ENCODE assay signal across 8 cellular contexts in genomic region chr6:8435845-8436168, GRCh38. TPM values are rescaled to one million over a fixed set of nuclear protein-coding genes. Genes with fewer than 3 reads are reported as not detected.
DNase-seq lines count a peak whose midpoint lies in the region; ATAC-seq and TF ChIP-seq lines count a peak whose summit lies in the region.

No MANE protein-coding gene starts in this region.

- peaks cover 7 to 9% of the 10 kb centered on the region in 2 donors for H3K36me3 Mint-ChIP-seq in CD14-positive monocyte

- TF ChIP-seq CTCF in CD14-positive monocyte (IDR thresholded peaks at IDR 0.05) (no peak), body of pancreas (IDR thresholded peaks at IDR 0.05) (no peak), liver (IDR thresholded peaks at IDR 0.05; ENCODE audit: low read depth, low read length, missing input control) (no peak), tibial nerve (IDR thresholded peaks at IDR 0.05) (no peak), GM13977 (IDR thresholded peaks at IDR 0.05; ENCODE audit: extremely low read depth, insufficient read depth, missing control alignments) (no peak)

- DNase-seq in CD14-positive monocyte (ENCODE audit: low spot score) (no peak), HS-5 (ENCODE audit: low read depth) (peak; percentile 22), body of pancreas (no peak), tibial nerve (ENCODE audit: low spot score in 2 of 2) (no peak), GM13977 (ENCODE audit: low spot score) (no peak)

- H3K27me3 Mint-ChIP-seq in CD14-positive monocyte (ENCODE audit: low read depth in 3 of 3) = peaks cover 0 to 6% (median 0%) of the 10 kb centered on the region in 3 donors

- peak overlapping the region; percentile 94 to 98 (median 96) for H3K27ac Mint-ChIP-seq in CD14-positive monocyte

- H3K4me3 ChIP-seq in body of pancreas = peak overlapping the region; percentile 28 to 90
- H3K4me3 ChIP-seq in liver (ENCODE audit: low read depth in 1 of 3, low read length in 3 of 3) = peak overlapping the region; percentile 90 to 100 (median 93)
- H3K4me3 ChIP-seq in tibial nerve = peak overlapping the region; percentile 60 to 95 (median 61)

- no peak for TF ChIP-seq RAD21 in liver (IDR thresholded peaks at IDR 0.05)

- H3K27ac ChIP-seq in body of pancreas (peak overlapping the region; percentile 70 to 92 (median 82)), liver (ENCODE audit: low read depth in 1 of 2, low read length in 2 of 2) (peak overlapping the region; percentile 60 to 82), tibial nerve (peak overlapping the region; percentile 48 to 92 (median 85))

- in situ Hi-C loops in GM13977 (cut with MboI; ENCODE audit: low pct_unique_long_range_greater_than_20kb, low sequenced_read_pairs, unreplicated experiment) = no loop called here

- H3K9me3 ChIP-seq in body of pancreas (no peaks in the 10 kb centered on the region), liver (ENCODE audit: control insufficient read depth in 4 of 4, low read length in 3 of 4) (no peaks in the 10 kb centered on the region), tibial nerve (no peaks in the 10 kb centered on the region)

- 12 to 15% methylated on average over 14 to 15 of the region's 15 CpGs for WGBS in body of pancreas, 2 donors
- 32% methylated on average over 15 of the region's 15 CpGs for WGBS in liver
- WGBS in tibial nerve, 2 donors = 19 to 24% methylated on average over 15 of the region's 15 CpGs

- H3K4me1 ChIP-seq in body of pancreas (peaks cover 15% of the 10 kb centered on the region), liver (ENCODE audit: control insufficient read depth in 4 of 4, insufficient read depth in 4 of 4, low read length in 3 of 4) (peaks cover 0 to 22% (median 10%) of the 10 kb centered on the region in 4 donors), tibial nerve (peaks cover 0 to 29% (median 18%) of the 10 kb centered on the region in 4 donors)

- TF ChIP-seq EP300 in tibial nerve (IDR thresholded peaks at IDR 0.05) = no peak

- peaks cover 29% of the 10 kb centered on the region for H3K4me1 Mint-ChIP-seq in CD14-positive monocyte

- intact Hi-C loops in CD14-positive monocyte (cut with micrococcal nuclease) (loop anchor here in 1 of 2 donors (10.0 kb wide), 1 partner anchor 371 kb away; the partner anchor contains the start of gene BLOC1S5), body of pancreas (cut with DNase I) (no loop called here)

- H3K4me3 Mint-ChIP-seq in CD14-positive monocyte = peak overlapping the region; percentile 93 to 96

- TF ChIP-seq POLR2A in body of pancreas (IDR thresholded peaks at IDR 0.05) (no peak), tibial nerve (IDR thresholded peaks at IDR 0.05) (no peak)

- peaks cover 0 to 5% (median 3%) of the 10 kb centered on the region in 7 donors for H3K9me3 Mint-ChIP-seq in CD14-positive monocyte

- H3K27me3 ChIP-seq in body of pancreas (no peaks in the 10 kb centered on the region), liver (ENCODE audit: control insufficient read depth in 4 of 4, insufficient read depth in 4 of 4, low read length in 3 of 4) (no peaks in the 10 kb centered on the region), tibial nerve (no peaks in the 10 kb centered on the region)

- H3K9ac ChIP-seq in liver (ENCODE audit: low read depth in 1 of 2, low read length in 2 of 2) = peak overlapping the region; percentile 34 to 66

- ATAC-seq in body of pancreas (peak; percentile 41), HG03196 (IDR thresholded peaks at IDR 0.05; ENCODE audit: unreplicated experiment) (no peak), GM21619 (IDR thresholded peaks at IDR 0.05; ENCODE audit: unreplicated experiment) (no peak)

- H3K36me3 ChIP-seq in body of pancreas (replicated peaks in 1 of 2; ENCODE audit: insufficient read depth in 1 of 2, low read depth in 2 of 2) (no peaks in the 10 kb centered on the region), liver (ENCODE audit: control insufficient read depth in 4 of 4, insufficient read depth in 3 of 4, low read depth in 1 of 4, low read length in 3 of 4) (peaks cover 0 to 2% (median 0%) of the 10 kb centered on the region in 4 donors), tibial nerve (no peaks in the 10 kb centered on the region)

TF ChIP-seq in liver, 16 proteins besides CTCF, POLR2A, EP300 and RAD21:
- TF ChIP-seq SP1 (IDR thresholded peaks at IDR 0.05) (no peak), TAF1 (conservative IDR thresholded peaks at IDR 0.05) (no peak), REST (IDR thresholded peaks at IDR 0.05) (no peak), YY1 (IDR thresholded peaks at IDR 0.05) (no peak), NR2F2 (IDR thresholded peaks at IDR 0.05) (no peak), ATF3 (IDR thresholded peaks at IDR 0.05) (no peak), FOXA2 (IDR thresholded peaks at IDR 0.05) (no peak), RXRA (IDR thresholded peaks at IDR 0.05) (no peak), HNF4G (IDR thresholded peaks at IDR 0.05) (no peak), JUND (IDR thresholded peaks at IDR 0.05) (no peak), MAX (IDR thresholded peaks at IDR 0.05) (no peak), GABPA (IDR thresholded peaks at IDR 0.05 in 1 of 2, conservative IDR thresholded peaks at IDR 0.05 in 1 of 2) (no peak), HNF4A (conservative IDR thresholded peaks at IDR 0.05) (no peak), ZBTB33 (IDR thresholded peaks at IDR 0.05) (no peak), FOXA1 (IDR thresholded peaks at IDR 0.05) (no peak), EGR1 (IDR thresholded peaks at IDR 0.05; ENCODE audit: low read depth in 2 of 2) (no peak)

RNA-seq across cellular contexts. Expression of gene SLC35B3, which starts 0.5 kb away (rescaled TPM):
- polyA plus RNA-seq in CD14-positive monocyte (10 to 100 TPM in 1 of 2 donors, 1 to 10 TPM in 1; 7.9 to 14.0 TPM), liver (10 to 100 TPM; 12.2 to 12.7 TPM)
- total RNA-seq in body of pancreas (10 to 100 TPM in 1 of 2 donors, 1 to 10 TPM in 1; 6.6 to 15.3 TPM), liver (10 to 100 TPM; 11.8 to 12.1 TPM), tibial nerve (10 to 100 TPM in 2 of 4 donors, 1 to 10 TPM in 2; 7.6 to 14.7 (median 11.0) TPM)
